Comparison of ENCODE assay signal across 11 cellular contexts in genomic region chr4:77827343-77827742, GRCh38. TPM values are rescaled to one million over a fixed set of nuclear protein-coding genes. Genes with fewer than 3 reads are reported as not detected.
A peak's percentile ranks its signal among the peaks of the same experiment; 100 is the strongest.
DNase-seq lines count a peak whose midpoint lies in the region; ATAC-seq lines count a peak whose summit lies in the region.
"Had no signal": no experiment of that assay in that cellular context is flagged by ENCODE, and none has a peak within 500 bp of the region (broad histone marks: within the 10 kb centered on the region; RNA-seq: fewer than 3 reads in every experiment).

No MANE protein-coding gene starts in this region.

- H3K4me1 Mint-ChIP-seq in activated T-cell treated with anti-CD3 and anti-CD28 coated beads, Interleukin-2, amount 50 U/mL, for 72 hours (ENCODE audit: low read depth), result peaks cover 29% of the 10 kb centered on the region
- H3K4me1 Mint-ChIP-seq in T-helper 17 cell, result peaks cover 20% of the 10 kb centered on the region
- H3K4me1 Mint-ChIP-seq: GM23338 had no signal

- H3K27ac ChIP-seq in thymus (ENCODE audit: low read depth), result peak overlapping the region; percentile 62
- H3K27ac ChIP-seq: dorsolateral prefrontal cortex had no signal

- H3K4me1 ChIP-seq in thymus (ENCODE audit: control insufficient read depth, insufficient read depth, low read length), result peaks cover 15% of the 10 kb centered on the region

- no peaks in the 10 kb centered on the region for H3K27me3 Mint-ChIP-seq in activated T-cell treated with anti-CD3 and anti-CD28 coated beads, Interleukin-2, amount 50 U/mL, for 72 hours (ENCODE audit: low read depth)
- no peaks in the 10 kb centered on the region for H3K27me3 Mint-ChIP-seq in T-helper 17 cell

- H3K36me3 Mint-ChIP-seq in activated T-cell treated with anti-CD3 and anti-CD28 coated beads, Interleukin-2, amount 50 U/mL, for 72 hours (ENCODE audit: insufficient read depth in 2 of 2), result no peaks in the 10 kb centered on the region
- no peaks in the 10 kb centered on the region for H3K36me3 Mint-ChIP-seq in T-helper 17 cell (ENCODE audit: low read depth)

- no peak for DNase-seq in activated T-cell treated with anti-CD3 and anti-CD28 coated beads, Interleukin-2, amount 50 U/mL, for 72 hours
- no peak for DNase-seq in activated T-cell treated with anti-CD3 and anti-CD28 coated beads, Interleukin-2, amount 50 U/mL, for 48 hours
- DNase-seq in T-helper 17 cell (no peak), cerebellar cortex (ENCODE audit: low spot score) (no peak)
- DNase-seq: dorsolateral prefrontal cortex; stimulated activated CD4-positive, alpha-beta T cell treated with anti-CD3 and anti-CD28 coated beads, Interleukin-12 subunit alpha, Interleukin-12 subunit beta, amount 100 ng/mL, for 4 hours had no signal

- H3K9me3 Mint-ChIP-seq in activated T-cell treated with anti-CD3 and anti-CD28 coated beads, Interleukin-2, amount 50 U/mL, for 72 hours, result peaks cover 0 to 4% of the 10 kb centered on the region in 2 donors
- H3K9me3 Mint-ChIP-seq: GM23338 had no signal

- H3K27me3 ChIP-seq in thymus (ENCODE audit: control insufficient read depth, insufficient read depth), result no peaks in the 10 kb centered on the region

- peak; percentile 35 to 39 for ATAC-seq in activated T-cell treated with anti-CD3 and anti-CD28 coated beads, Interleukin-2, amount 50 U/mL, for 72 hours (replicated peaks in 1 of 2)
- peak; percentile 73 for ATAC-seq in HG02884 (IDR thresholded peaks at IDR 0.05; ENCODE audit: unreplicated experiment)
- ATAC-seq in T-helper 17 cell, result peak; percentile 82
- ATAC-seq in GM21786 (IDR thresholded peaks at IDR 0.05; ENCODE audit: unreplicated experiment), result no peak
- no peak for ATAC-seq in HG02759 (IDR thresholded peaks at IDR 0.05; ENCODE audit: unreplicated experiment)
- ATAC-seq: GM23338 had no signal

- H3K9me3 ChIP-seq in T-helper 17 cell (ENCODE audit: control insufficient read depth, low read length, poor library complexity, severe bottlenecking) (no peaks in the 10 kb centered on the region), thymus (ENCODE audit: control insufficient read depth) (no peaks in the 10 kb centered on the region)

- no peak overlapping the region for H3K4me3 ChIP-seq in thymus (ENCODE audit: low read length)
- H3K4me3 ChIP-seq: dorsolateral prefrontal cortex, GM23338 had no signal

- no peaks in the 10 kb centered on the region for H3K36me3 ChIP-seq in thymus (ENCODE audit: control insufficient read depth, insufficient read depth)

- peak overlapping the region in 1 of 2 donors; percentile 17 for H3K4me3 Mint-ChIP-seq in activated T-cell treated with anti-CD3 and anti-CD28 coated beads, Interleukin-2, amount 50 U/mL, for 72 hours
- peak overlapping the region; percentile 71 for H3K4me3 Mint-ChIP-seq in T-helper 17 cell
- H3K4me3 Mint-ChIP-seq: GM23338 had no signal

- peak overlapping the region; percentile 90 for H3K27ac Mint-ChIP-seq in activated T-cell treated with anti-CD3 and anti-CD28 coated beads, Interleukin-2, amount 50 U/mL, for 72 hours
- H3K27ac Mint-ChIP-seq in T-helper 17 cell, result peak overlapping the region; percentile 91
- H3K27ac Mint-ChIP-seq: GM23338 had no signal

RNA-seq across cellular contexts. Expression of gene CNOT6L, which starts 8.2 kb away (rescaled TPM):
- total RNA-seq in activated T-cell treated with anti-CD3 and anti-CD28 coated beads, Interleukin-2, amount 50 U/mL, for 72 hours, result 100 to 1,000 TPM; 209 to 223 TPM
- 100 to 1,000 TPM; 142 to 160 TPM for total RNA-seq in T-helper 17 cell
- 28.4 TPM for polyA plus RNA-seq in thymus

RNA-seq across cellular contexts. Expression of gene MRPL1, which starts 35.3 kb away (rescaled TPM):
- 10 to 100 TPM; 39.3 to 76.8 TPM for total RNA-seq in activated T-cell treated with anti-CD3 and anti-CD28 coated beads, Interleukin-2, amount 50 U/mL, for 72 hours
- total RNA-seq in T-helper 17 cell, result 10 to 100 TPM; 15.4 to 19.0 TPM
- polyA plus RNA-seq in thymus, result 74.7 TPM

Comparison
In these comparisons a context has a peak if more than half of its experiments do, and no peak if none do; other contexts are left out.
1. ATAC-seq: peak in activated T-cell treated with anti-CD3 and anti-CD28 coated beads, Interleukin-2, amount 50 U/mL, for 72 hours (2 of 2), HG02884 (single experiment) and T-helper 17 cell (single experiment); none in GM21786 (single experiment) and HG02759 (single experiment).